In genomic region chr21:36866419-36866818, GRCh38 we compare ENCODE assay signal across 15 cellular contexts.
"Had no signal": no experiment of that assay in that cellular context is flagged by ENCODE, and none has a peak within 500 bp of the region (broad histone marks: within the 10 kb centered on the region; RNA-seq: fewer than 3 reads in every experiment).

No MANE protein-coding gene starts in this region.

- H3K27me3 ChIP-seq: gastroesophageal sphincter had no signal

- ATAC-seq: esophagus mucosa, gastroesophageal sphincter, lower lobe of right lung, natural killer cell had no signal

- DNase-seq: effector memory CD4-positive, alpha-beta T cell; foreskin fibroblast; glutamatergic neuron; islet precursor cell; left ventricle myocardium inferior; lower lobe of right lung; natural killer cell; posterior cingulate gyrus; small intestine; stimulated activated CD4-positive, alpha-beta T cell treated with anti-CD3 and anti-CD28 coated beads, Interleukin-12 subunit alpha, Interleukin-12 subunit beta, amount 100 ng/mL, for 4 hours; stimulated activated naive CD4-positive, alpha-beta T cell treated with Interleukin-2 at 50 U/mL for 16 hours; trophoblast cell had no signal

- H3K27ac ChIP-seq: gastroesophageal sphincter, left ventricle myocardium inferior, lower lobe of right lung had no signal

- H3K9me3 ChIP-seq: gastroesophageal sphincter, left ventricle myocardium inferior, lower lobe of right lung had no signal

- H3K36me3 ChIP-seq: gastroesophageal sphincter, left ventricle myocardium inferior, lower lobe of right lung had no signal

- FAIRE-seq: endometrium, small intestine had no signal

- H3K4me1 ChIP-seq: left ventricle myocardium inferior, lower lobe of right lung had no signal

- H3K4me3 ChIP-seq: gastroesophageal sphincter, left ventricle myocardium inferior, lower lobe of right lung had no signal
